ENCODE assay signal across 12 cellular contexts in genomic region chr1:169487561-169487960, GRCh38. TPM values are rescaled to one million over a fixed set of nuclear protein-coding genes. Genes with fewer than 3 reads are reported as not detected.
DNase-seq lines count a peak whose midpoint lies in the region; ATAC-seq and TF ChIP-seq lines count a peak whose summit lies in the region.
"Had no signal": no experiment of that assay in that cellular context is flagged by ENCODE, and none has a peak within 500 bp of the region (broad histone marks: within the 10 kb centered on the region; RNA-seq: fewer than 3 reads in every experiment).

No MANE protein-coding gene starts in this region.

- no peaks in the 10 kb centered on the region for H3K36me3 ChIP-seq in HEK293 (ENCODE audit: control insufficient read depth in 2 of 2, insufficient read depth in 1 of 2, low read length in 2 of 2)
- no peaks in the 10 kb centered on the region for H3K36me3 ChIP-seq in Panc1 (ENCODE audit: control insufficient read depth, insufficient read depth, low read length)
- H3K36me3 ChIP-seq in skeletal muscle satellite cell (ENCODE audit: insufficient read depth, low read length), result no peaks in the 10 kb centered on the region

- DNase-seq in Panc1 (ENCODE audit: low read depth, low spot score) (no peak), fibroblast of villous mesenchyme (ENCODE audit: low read depth) (peak; percentile 45), dedifferentiated amniotic fluid mesenchymal stem cell (ENCODE audit: extremely low spot score) (no peak)
- DNase-seq: activated naive CD8-positive, alpha-beta T cell treated with anti-CD3 and anti-CD28 coated beads, Interleukin-2, amount 10 ng/mL, durations not matched to agents 7 days and 5 days; effector CD4-positive, alpha-beta T cell; head of caudate nucleus; NCI-H1436 had no signal

- CTCF ChIA-PET in HEK293 (lab: Yijun Ruan, JAX) (no interaction called here), Panc1 (lab: Charles Lee) (no interaction called here)

- H3K4me3 ChIP-seq in HEK293 (ENCODE audit: low read depth, low read length) (no peak overlapping the region), Panc1 (ENCODE audit: low read depth in 2 of 2, low read length in 2 of 2) (peak overlapping the region; percentile 84 to 87), fibroblast of villous mesenchyme (ENCODE audit: low read depth, low read length) (peak overlapping the region; percentile 2), skeletal muscle satellite cell (ENCODE audit: low read length) (peak overlapping the region; percentile 83)

- BruUV-seq in Panc1 (replicated peaks; lab: Mats Ljungman, UMichigan), result no TSS peak

- ATAC-seq in Panc1 (no peak), GM21447 (IDR thresholded peaks at IDR 0.05; ENCODE audit: unreplicated experiment) (no peak), GM18505 (IDR thresholded peaks at IDR 0.05; ENCODE audit: unreplicated experiment) (no peak)

- H3K27me3 ChIP-seq in Panc1 (ENCODE audit: control insufficient read depth, insufficient read depth, low read length) (no peaks in the 10 kb centered on the region), skeletal muscle satellite cell (ENCODE audit: control insufficient read depth, insufficient read depth, low read length) (no peaks in the 10 kb centered on the region)

- peak overlapping the region; percentile 86 for H3K4me2 ChIP-seq in skeletal muscle satellite cell (ENCODE audit: low read length)

- H3K9ac ChIP-seq in skeletal muscle satellite cell (ENCODE audit: low read depth, low read length), result peak overlapping the region; percentile 94
- H3K9ac ChIP-seq: parathyroid adenoma had no signal

- in situ Hi-C loops in Panc1 (cut with HindIII; ENCODE audit: low pct_unique_long_range_greater_than_20kb, low sequenced_read_pairs), result no loop called here

- peaks cover 12% of the 10 kb centered on the region for H3K4me1 ChIP-seq in HEK293 (ENCODE audit: control insufficient read depth, insufficient read depth, low read length)
- peaks cover 27% of the 10 kb centered on the region for H3K4me1 ChIP-seq in Panc1 (ENCODE audit: control insufficient read depth, insufficient read depth, low read length)
- peaks cover 51% of the 10 kb centered on the region for H3K4me1 ChIP-seq in skeletal muscle satellite cell (ENCODE audit: control insufficient read depth, insufficient read depth, low read length)

- no peak for TF ChIP-seq POLR2A in GM18505 (IDR thresholded peaks at IDR 0.05; ENCODE audit: borderline replicate concordance, extremely low read depth, insufficient read depth, insufficient read length)

- POLR2A ChIA-PET in HEK293 (lab: Yijun Ruan, JAX) (no interaction called here), Panc1 (lab: Charles Lee) (no interaction called here)

- TF ChIP-seq CTCF in HEK293 (tag by site-specific recombination; IDR thresholded peaks at IDR 0.05) (no peak), Panc1 (IDR thresholded peaks at IDR 0.05) (no peak), fibroblast of villous mesenchyme (IDR thresholded peaks at IDR 0.05; ENCODE audit: insufficient read depth, low read depth, low read length) (no peak)

- no peak overlapping the region; the same call in 1 of the 2 replicates for H3K27ac ChIP-seq in HEK293 (ENCODE audit: extremely low read depth, low read depth, low read length)
- H3K27ac ChIP-seq in Panc1 (ENCODE audit: low read length), result peak overlapping the region; percentile 97

- H3K9me3 ChIP-seq in HEK293 (ENCODE audit: control insufficient read depth, insufficient read depth, low read depth, low read length) (no peaks in the 10 kb centered on the region), Panc1 (ENCODE audit: control insufficient read depth, insufficient read depth, low read depth, low read length) (no peaks in the 10 kb centered on the region), skeletal muscle satellite cell (replicated peaks; ENCODE audit: low read length) (no peaks in the 10 kb centered on the region)

- intact Hi-C loops in Panc1 (cut with micrococcal nuclease; ENCODE audit: unreplicated experiment), result loop anchor here (5.0 kb wide), 1 partner anchor 120 kb away; the partner anchor contains the start of genes BLZF1 and NME7

TF ChIP-seq in HEK293, 187 proteins besides CTCF, POLR2A, EP300 and RAD21:
- TF ChIP-seq ZNF639 (tag by site-specific recombination; IDR thresholded peaks at IDR 0.05), result no peak
- peak; percentile 19; the same call in 1 of the 2 replicates for TF ChIP-seq GLIS1 (tag by site-specific recombination; IDR thresholded peaks at IDR 0.05)
- TF ChIP-seq ZNF274 (IDR thresholded peaks at IDR 0.05; ENCODE audit: low read length), result no peak
- no peak for TF ChIP-seq ZNF274 (tag by site-specific recombination; IDR thresholded peaks at IDR 0.05; ENCODE audit: borderline replicate concordance)
- no peak for TF ChIP-seq ZNF791 (tag by site-specific recombination; IDR thresholded peaks at IDR 0.05)
- TF ChIP-seq ZNF37A (tag by site-specific recombination; IDR thresholded peaks at IDR 0.05), result no peak
- TF ChIP-seq YY2 (tag by site-specific recombination; IDR thresholded peaks at IDR 0.05), result no peak
- TF ChIP-seq ZNF521 (tag by site-specific recombination; IDR thresholded peaks at IDR 0.05), result no peak

RNA-seq across cellular contexts. Expression of gene SLC19A2, which starts 1.8 kb away (rescaled TPM):
- 10.8 TPM for total RNA-seq in Panc1 (2021; ENCODE audit: unreplicated experiment)
- 4.7 TPM for polyA plus RNA-seq in Panc1 (2012; ENCODE audit: insufficient read length)
- 7.3 and 7.7 TPM in 2 replicates for total RNA-seq in fibroblast of villous mesenchyme
- total RNA-seq in skeletal muscle satellite cell (2012; rRNA removed), result 19.0 and 20.8 TPM in 2 replicates
